16 cellular contexts compared by ENCODE assay signal in genomic region chr9:88942411-88942810, GRCh38. TPM values are rescaled to one million over a fixed set of nuclear protein-coding genes. Genes with fewer than 3 reads are reported as not detected.
DNase-seq lines count a peak whose midpoint lies in the region; FAIRE-seq and TF ChIP-seq lines count a peak whose summit lies in the region.
"Had no signal": no experiment of that assay in that cellular context is flagged by ENCODE, and none has a peak within 500 bp of the region (broad histone marks: within the 10 kb centered on the region; RNA-seq: fewer than 3 reads in every experiment).

No MANE protein-coding gene starts in this region.

- peak in 1 of 2 experiments; percentile 72 for DNase-seq in PC-9
- DNase-seq in mesendoderm = peak; percentile 53
- peak; percentile 18 for DNase-seq in small intestine
- no peak for DNase-seq in NCI-H510A (lab: John Stamatoyannopoulos, UW)
- DNase-seq in NCI-H2196 treated with DMSO at 0.1 percent for 48 hours (lab: John Stamatoyannopoulos, UW; ENCODE audit: unreplicated experiment) = no peak
- no peak for DNase-seq in NCI-H69 (lab: John Stamatoyannopoulos, UW)
- DNase-seq: AML-193; Calu3; CD4-positive, alpha-beta memory T cell; DMS79 treated with DMSO at 0.1 percent for 48 hours; GF-D8; H9 had no signal

- no peak overlapping the region for H3K9ac ChIP-seq in mesendoderm (ENCODE audit: low read length)

- H3K9me3 ChIP-seq in PC-9 (ENCODE audit: insufficient read depth, low read depth) (no peaks in the 10 kb centered on the region), small intestine (ENCODE audit: control insufficient read depth, low read depth) (no peaks in the 10 kb centered on the region)
- H3K9me3 ChIP-seq: A549 had no signal

- H2AK5ac ChIP-seq in mesendoderm (ENCODE audit: low read length) = no peak overlapping the region

- no peak overlapping the region for H3K18ac ChIP-seq in mesendoderm (ENCODE audit: low read length)

- H3K27ac ChIP-seq in PC-9 (peak overlapping the region; percentile 72), mesendoderm (ENCODE audit: low read depth, low read length) (no peak overlapping the region), small intestine (ENCODE audit: low read depth in 1 of 2, low read length in 1 of 2) (no peak overlapping the region)
- H3K27ac ChIP-seq: A549 had no signal

- no peak for FAIRE-seq in small intestine (lab: Jason Lieb, UNC)
- FAIRE-seq: A549, H1, HepG2 had no signal

- peaks cover 37% of the 10 kb centered on the region for H3F3A ChIP-seq in PC-9 (ENCODE audit: insufficient read depth, low read depth)

- H2BK120ac ChIP-seq in mesendoderm (ENCODE audit: low read depth, low read length) = no peak overlapping the region

- CTCF ChIA-PET in PC-9 (lab: Charles Lee) = interaction anchor here (0.6 kb wide), 1 partner anchor 358 kb away, joined by 3 read pairs; no protein-coding TSS in a partner anchor

- WGBS in mesendoderm (ENCODE audit: extremely low coverage, insufficient coverage, low lambda C conversion rate) = no CpG with 5 or more reads among the region's 1 CpG
- WGBS in small intestine, 3 donors = 10 to 36% (median 16%) methylated on average over 1 of the region's 1 CpG

- no peaks in the 10 kb centered on the region for H3K9me2 ChIP-seq in PC-9 (ENCODE audit: insufficient read depth)

- H2AFZ ChIP-seq in PC-9 = no peak overlapping the region

- no peak overlapping the region for H3K4me3 ChIP-seq in PC-9
- H3K4me3 ChIP-seq in mesendoderm (ENCODE audit: low read length) = no peak overlapping the region
- no peak overlapping the region for H3K4me3 ChIP-seq in small intestine (ENCODE audit: low read depth in 1 of 2, low read length in 2 of 2)
- H3K4me3 ChIP-seq: A549 had no signal

- H3K4me2 ChIP-seq in PC-9 (peak overlapping the region; percentile 71), mesendoderm (ENCODE audit: low read length) (no peak overlapping the region)
- H3K4me2 ChIP-seq: A549 had no signal

- H3K79me2 ChIP-seq in PC-9 (ENCODE audit: low read depth) = no peaks in the 10 kb centered on the region
- H3K79me2 ChIP-seq in mesendoderm (ENCODE audit: control insufficient read depth, insufficient read depth, low read length) = no peaks in the 10 kb centered on the region

- intact Hi-C loops in PC-9 (cut with micrococcal nuclease; ENCODE audit: unreplicated experiment) = loop anchor here (5.0 kb wide), 3 partner anchors 50 to 165 kb away; partner anchors contain the start of gene S1PR3

- H3K36me3 ChIP-seq in PC-9 (ENCODE audit: low read depth) (no peaks in the 10 kb centered on the region), mesendoderm (ENCODE audit: control insufficient read depth, insufficient read depth, low read length) (no peaks in the 10 kb centered on the region), small intestine (ENCODE audit: control insufficient read depth in 2 of 2, insufficient read depth in 2 of 2, low read length in 2 of 2) (no peaks in the 10 kb centered on the region)

- H2BK15ac ChIP-seq in mesendoderm (replicated peaks; ENCODE audit: low read depth) = no peak overlapping the region

- no peak overlapping the region for H3K4ac ChIP-seq in mesendoderm (ENCODE audit: low read depth, low read length)

- H4K8ac ChIP-seq in mesendoderm (ENCODE audit: low read depth, low read length) = no peak overlapping the region

- no peak overlapping the region for H3K23ac ChIP-seq in mesendoderm (ENCODE audit: low read length)

- H2BK5ac ChIP-seq in mesendoderm (ENCODE audit: low read length) = no peak overlapping the region

- H3K56ac ChIP-seq in mesendoderm (ENCODE audit: low read length) = no peak overlapping the region

- H3K79me1 ChIP-seq in mesendoderm (ENCODE audit: low read length) = no peaks in the 10 kb centered on the region

- H3K4me1 ChIP-seq in PC-9 (replicated peaks; ENCODE audit: insufficient read depth) = peaks cover 77% of the 10 kb centered on the region
- H3K4me1 ChIP-seq in mesendoderm (ENCODE audit: control insufficient read depth, low read depth, low read length) = no peaks in the 10 kb centered on the region
- no peaks in the 10 kb centered on the region for H3K4me1 ChIP-seq in small intestine (ENCODE audit: control insufficient read depth in 2 of 2, insufficient read depth in 1 of 2, low read depth in 1 of 2, low read length in 1 of 2)

- no peak for TF ChIP-seq CTCF in PC-9 (conservative IDR thresholded peaks at IDR 0.05)

- no TSS peak for BruUV-seq in PC-9 (replicated peaks; lab: Mats Ljungman, UMichigan)

- H4K20me1 ChIP-seq in PC-9 (ENCODE audit: insufficient read depth) = no peaks in the 10 kb centered on the region

- H3K27me3 ChIP-seq in PC-9 (ENCODE audit: insufficient read depth, low read depth) = no peaks in the 10 kb centered on the region
- no peaks in the 10 kb centered on the region for H3K27me3 ChIP-seq in mesendoderm (ENCODE audit: insufficient read depth, low read length, poor library complexity)
- no peaks in the 10 kb centered on the region for H3K27me3 ChIP-seq in small intestine (ENCODE audit: control insufficient read depth in 2 of 2, insufficient read depth in 2 of 2, low read length in 2 of 2)

- POLR2A ChIA-PET in PC-9 (lab: Charles Lee; ENCODE audit: unreplicated experiment) = no interaction called here

- H4K5ac ChIP-seq in mesendoderm (ENCODE audit: low read length) = no peak overlapping the region

RNA-seq across cellular contexts. Expression of gene S1PR3, which starts 48.9 kb away (rescaled TPM):
- 19.4 and 23.3 TPM in 2 replicates for total RNA-seq in PC-9 (2021)
- polyA plus RNA-seq in mesendoderm (2013, experiment 1 of 2) = 7.0 TPM
- polyA plus RNA-seq in mesendoderm (2013, experiment 2 of 2) = 7.0 TPM
- polyA plus RNA-seq in small intestine = 1 to 10 TPM in 1 of 3 donors, under 1 TPM in 2; 0.22 to 6.1 (median 0.54) TPM
- total RNA-seq: CD4-positive, alpha-beta memory T cell had no signal
- polyA plus RNA-seq: CD4-positive, alpha-beta memory T cell; HepG2; IgD-negative memory B cell had no signal

Comparison
In these comparisons a context has a peak if more than half of its experiments do, and no peak if none do; other contexts are left out.
1. DNase-seq: peak in mesendoderm (single experiment) and small intestine (single experiment); none in NCI-H510A (single experiment), NCI-H2196 treated with DMSO at 0.1 percent for 48 hours (single experiment) and NCI-H69 (single experiment).